In the genomic region with DNA sequence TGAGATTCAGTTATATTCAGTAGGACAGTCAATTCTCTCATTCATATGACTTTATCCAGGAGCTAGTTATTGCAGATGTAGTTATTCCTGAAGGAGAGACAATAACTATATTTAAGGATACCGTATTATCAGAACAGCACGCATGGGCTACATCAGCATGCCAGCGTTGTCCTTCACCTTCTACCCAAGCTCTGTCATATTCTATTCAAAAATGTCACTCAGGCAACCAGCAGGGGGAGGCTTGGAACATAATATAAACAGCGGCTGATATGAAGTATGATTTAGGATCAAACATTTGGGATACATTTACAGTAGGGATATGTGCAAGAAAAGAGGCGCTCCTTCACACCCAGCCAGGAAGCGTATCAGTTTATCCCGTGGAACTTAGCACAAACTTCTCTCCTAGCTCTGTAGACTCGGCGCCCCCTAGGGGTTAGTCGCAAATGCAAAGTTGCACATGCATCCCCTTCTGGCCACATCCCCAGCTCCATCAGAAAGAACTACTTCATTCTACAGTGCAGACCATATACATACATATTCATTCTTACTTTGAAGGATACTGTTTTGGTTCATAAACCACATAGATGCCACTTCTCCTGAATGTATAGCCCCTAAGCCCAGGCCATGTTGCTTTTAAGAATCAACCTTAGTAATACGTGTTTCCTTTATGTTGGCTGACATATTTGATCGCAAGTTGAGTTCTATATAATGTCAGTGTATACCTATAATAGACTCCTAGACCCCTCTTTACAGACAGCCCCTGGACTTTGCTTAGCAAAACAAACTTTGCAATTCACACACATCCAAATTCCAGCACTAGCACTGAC, we compare ENCODE assay signal across 8 cellular contexts.
DNase-seq lines count a peak whose midpoint lies in the region; ATAC-seq lines count a peak whose summit lies in the region.

No MANE protein-coding gene starts in this region.

- DNase-seq in DMS114 treated with DMSO at 0.1 percent for 48 hours (lab: John Stamatoyannopoulos, UW; ENCODE audit: unreplicated experiment) = peak; percentile 26
- peak; percentile 48 for DNase-seq in HT1080 (ENCODE audit: low read depth)
- peak; percentile 49 for DNase-seq in UCSD-AML1 (lab: John Stamatoyannopoulos, UW; ENCODE audit: unreplicated experiment)
- peak in 39 of 42 donors; percentile 2 to 61 (median 19) for DNase-seq in head of caudate nucleus
- DNase-seq in stimulated activated CD4-positive, alpha-beta T cell treated with anti-CD3 and anti-CD28 coated beads, Interleukin-12 subunit alpha, Interleukin-12 subunit beta, amount 100 ng/mL, for 48 hours (ENCODE audit: low read depth in 2 of 3, low spot score in 1 of 3) = peak; percentile 5 to 24 (median 10)
- DNase-seq in NOMO-1 treated with DMSO at 0.1 percent for 48 hours (lab: John Stamatoyannopoulos, UW; ENCODE audit: unreplicated experiment) = no peak
- no peak for DNase-seq in putamen (ENCODE audit: low spot score)

- intact Hi-C loops in head of caudate nucleus (cut with DNase I) = no loop called here

- ATAC-seq in GM19023 (IDR thresholded peaks at IDR 0.05; ENCODE audit: unreplicated experiment) = peak; percentile 84

Comparison
In these comparisons a context has a peak if more than half of its experiments do, and no peak if none do; other contexts are left out.
1. DNase-seq: peak in DMS114 treated with DMSO at 0.1 percent for 48 hours (single experiment), HT1080 (single experiment), UCSD-AML1 (single experiment), head of caudate nucleus (39 of 42) and stimulated activated CD4-positive, alpha-beta T cell treated with anti-CD3 and anti-CD28 coated beads, Interleukin-12 subunit alpha, Interleukin-12 subunit beta, amount 100 ng/mL, for 48 hours (3 of 3); none in NOMO-1 treated with DMSO at 0.1 percent for 48 hours (single experiment) and putamen (single experiment).